In the genomic region with DNA sequence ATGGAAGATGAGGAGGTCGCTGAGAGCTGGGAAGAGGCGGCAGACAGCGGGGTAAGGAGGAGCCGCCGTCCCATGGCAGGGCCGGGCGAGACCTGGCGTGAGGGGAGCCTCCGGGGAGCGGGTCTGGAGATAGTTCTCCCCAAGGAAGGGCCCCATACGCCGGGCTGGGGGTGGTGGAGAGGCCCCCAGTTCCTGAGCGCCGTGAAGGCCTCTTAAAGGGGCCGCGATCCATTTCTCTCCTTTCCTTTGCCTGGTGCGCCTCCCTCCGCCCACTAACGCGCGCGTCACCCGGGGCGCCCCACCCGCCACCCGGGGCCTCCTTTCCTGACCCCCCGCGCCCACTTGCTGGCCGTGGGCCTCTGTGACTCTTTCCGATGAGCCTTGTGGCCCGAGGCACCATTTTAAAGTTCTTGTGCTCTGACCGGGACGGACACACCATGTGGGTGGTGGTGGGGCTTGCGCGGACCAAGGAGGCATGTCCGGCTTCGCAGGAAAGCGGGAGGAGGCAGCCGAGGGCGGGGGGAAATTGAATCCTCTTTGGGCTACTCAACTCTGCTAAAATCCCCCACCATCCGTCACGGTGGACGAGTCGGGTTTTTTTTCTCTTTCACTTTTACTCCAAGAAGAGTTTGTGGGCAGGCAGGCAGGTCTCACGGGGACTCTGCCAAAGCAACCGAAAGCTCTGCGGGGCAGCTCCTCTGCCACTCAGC, we compare ENCODE assay signal across 1 cellular context.
TF ChIP-seq lines count a peak whose summit lies in the region.

No MANE protein-coding gene starts in this region.

TF ChIP-seq in HepG2, 621 proteins besides CTCF, POLR2A, EP300 and RAD21 (continued from another document and continues in another):
- TF ChIP-seq, protein P1, sequence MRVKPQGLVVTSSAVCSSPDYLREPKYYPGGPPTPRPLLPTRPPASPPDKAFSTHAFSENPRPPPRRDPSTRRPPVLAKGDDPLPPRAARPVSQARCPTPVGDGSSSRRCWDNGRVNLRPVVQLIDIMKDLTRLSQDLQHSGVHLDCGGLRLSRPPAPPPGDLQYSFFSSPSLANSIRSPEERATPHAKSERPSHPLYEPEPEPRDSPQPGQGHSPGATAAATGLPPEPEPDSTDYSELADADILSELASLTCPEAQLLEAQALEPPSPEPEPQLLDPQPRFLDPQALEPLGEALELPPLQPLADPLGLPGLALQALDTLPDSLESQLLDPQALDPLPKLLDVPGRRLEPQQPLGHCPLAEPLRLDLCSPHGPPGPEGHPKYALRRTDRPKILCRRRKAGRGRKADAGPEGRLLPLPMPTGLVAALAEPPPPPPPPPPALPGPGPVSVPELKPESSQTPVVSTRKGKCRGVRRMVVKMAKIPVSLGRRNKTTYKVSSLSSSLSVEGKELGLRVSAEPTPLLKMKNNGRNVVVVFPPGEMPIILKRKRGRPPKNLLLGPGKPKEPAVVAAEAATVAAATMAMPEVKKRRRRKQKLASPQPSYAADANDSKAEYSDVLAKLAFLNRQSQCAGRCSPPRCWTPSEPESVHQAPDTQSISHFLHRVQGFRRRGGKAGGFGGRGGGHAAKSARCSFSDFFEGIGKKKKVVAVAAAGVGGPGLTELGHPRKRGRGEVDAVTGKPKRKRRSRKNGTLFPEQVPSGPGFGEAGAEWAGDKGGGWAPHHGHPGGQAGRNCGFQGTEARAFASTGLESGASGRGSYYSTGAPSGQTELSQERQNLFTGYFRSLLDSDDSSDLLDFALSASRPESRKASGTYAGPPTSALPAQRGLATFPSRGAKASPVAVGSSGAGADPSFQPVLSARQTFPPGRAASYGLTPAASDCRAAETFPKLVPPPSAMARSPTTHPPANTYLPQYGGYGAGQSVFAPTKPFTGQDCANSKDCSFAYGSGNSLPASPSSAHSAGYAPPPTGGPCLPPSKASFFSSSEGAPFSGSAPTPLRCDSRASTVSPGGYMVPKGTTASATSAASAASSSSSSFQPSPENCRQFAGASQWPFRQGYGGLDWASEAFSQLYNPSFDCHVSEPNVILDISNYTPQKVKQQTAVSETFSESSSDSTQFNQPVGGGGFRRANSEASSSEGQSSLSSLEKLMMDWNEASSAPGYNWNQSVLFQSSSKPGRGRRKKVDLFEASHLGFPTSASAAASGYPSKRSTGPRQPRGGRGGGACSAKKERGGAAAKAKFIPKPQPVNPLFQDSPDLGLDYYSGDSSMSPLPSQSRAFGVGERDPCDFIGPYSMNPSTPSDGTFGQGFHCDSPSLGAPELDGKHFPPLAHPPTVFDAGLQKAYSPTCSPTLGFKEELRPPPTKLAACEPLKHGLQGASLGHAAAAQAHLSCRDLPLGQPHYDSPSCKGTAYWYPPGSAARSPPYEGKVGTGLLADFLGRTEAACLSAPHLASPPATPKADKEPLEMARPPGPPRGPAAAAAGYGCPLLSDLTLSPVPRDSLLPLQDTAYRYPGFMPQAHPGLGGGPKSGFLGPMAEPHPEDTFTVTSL (CRISPR knock-in tag; IDR thresholded peaks at IDR 0.05; ENCODE audit: borderline replicate concordance): peak; percentile 50; the same call in 1 of the 2 replicates
- TF ChIP-seq, protein P2, sequence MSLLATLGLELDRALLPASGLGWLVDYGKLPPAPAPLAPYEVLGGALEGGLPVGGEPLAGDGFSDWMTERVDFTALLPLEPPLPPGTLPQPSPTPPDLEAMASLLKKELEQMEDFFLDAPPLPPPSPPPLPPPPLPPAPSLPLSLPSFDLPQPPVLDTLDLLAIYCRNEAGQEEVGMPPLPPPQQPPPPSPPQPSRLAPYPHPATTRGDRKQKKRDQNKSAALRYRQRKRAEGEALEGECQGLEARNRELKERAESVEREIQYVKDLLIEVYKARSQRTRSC (CRISPR knock-in tag; IDR thresholded peaks at IDR 0.05; ENCODE audit: low read depth): no peak
- TF ChIP-seq, protein P3, sequence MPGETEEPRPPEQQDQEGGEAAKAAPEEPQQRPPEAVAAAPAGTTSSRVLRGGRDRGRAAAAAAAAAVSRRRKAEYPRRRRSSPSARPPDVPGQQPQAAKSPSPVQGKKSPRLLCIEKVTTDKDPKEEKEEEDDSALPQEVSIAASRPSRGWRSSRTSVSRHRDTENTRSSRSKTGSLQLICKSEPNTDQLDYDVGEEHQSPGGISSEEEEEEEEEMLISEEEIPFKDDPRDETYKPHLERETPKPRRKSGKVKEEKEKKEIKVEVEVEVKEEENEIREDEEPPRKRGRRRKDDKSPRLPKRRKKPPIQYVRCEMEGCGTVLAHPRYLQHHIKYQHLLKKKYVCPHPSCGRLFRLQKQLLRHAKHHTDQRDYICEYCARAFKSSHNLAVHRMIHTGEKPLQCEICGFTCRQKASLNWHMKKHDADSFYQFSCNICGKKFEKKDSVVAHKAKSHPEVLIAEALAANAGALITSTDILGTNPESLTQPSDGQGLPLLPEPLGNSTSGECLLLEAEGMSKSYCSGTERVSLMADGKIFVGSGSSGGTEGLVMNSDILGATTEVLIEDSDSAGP (CRISPR knock-in tag; IDR thresholded peaks at IDR 0.05; ENCODE audit: borderline replicate concordance): peak; percentile 100
- TF ChIP-seq, protein P4, sequence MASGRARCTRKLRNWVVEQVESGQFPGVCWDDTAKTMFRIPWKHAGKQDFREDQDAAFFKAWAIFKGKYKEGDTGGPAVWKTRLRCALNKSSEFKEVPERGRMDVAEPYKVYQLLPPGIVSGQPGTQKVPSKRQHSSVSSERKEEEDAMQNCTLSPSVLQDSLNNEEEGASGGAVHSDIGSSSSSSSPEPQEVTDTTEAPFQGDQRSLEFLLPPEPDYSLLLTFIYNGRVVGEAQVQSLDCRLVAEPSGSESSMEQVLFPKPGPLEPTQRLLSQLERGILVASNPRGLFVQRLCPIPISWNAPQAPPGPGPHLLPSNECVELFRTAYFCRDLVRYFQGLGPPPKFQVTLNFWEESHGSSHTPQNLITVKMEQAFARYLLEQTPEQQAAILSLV (CRISPR knock-in tag; IDR thresholded peaks at IDR 0.05; ENCODE audit: borderline replicate concordance): peak; percentile 57; the same call in 1 of the 2 replicates
- TF ChIP-seq ZNF552 (CRISPR knock-in tag; IDR thresholded peaks at IDR 0.05; ENCODE audit: borderline replicate concordance) (peak; percentile 45; the same call in 1 of the 2 replicates), PLRG1 (conservative IDR thresholded peaks at IDR 0.05) (no peak), IKZF1 (IDR thresholded peaks at IDR 0.05) (no peak), ZNF713 (CRISPR knock-in tag; IDR thresholded peaks at IDR 0.05) (no peak), ZNF367 (CRISPR knock-in tag; IDR thresholded peaks at IDR 0.05; ENCODE audit: borderline replicate concordance) (0 out of 2 replicates have a peak, but pooled peaks have one; percentile 51), CBX5 (CRISPR knock-in tag; IDR thresholded peaks at IDR 0.05; ENCODE audit: borderline replicate concordance) (no peak), ZNF768 (CRISPR knock-in tag; IDR thresholded peaks at IDR 0.05) (peak; percentile 50; the same call in 1 of the 2 replicates), HHEX (CRISPR knock-in tag; IDR thresholded peaks at IDR 0.05) (no peak)
- TF ChIP-seq, protein P5, sequence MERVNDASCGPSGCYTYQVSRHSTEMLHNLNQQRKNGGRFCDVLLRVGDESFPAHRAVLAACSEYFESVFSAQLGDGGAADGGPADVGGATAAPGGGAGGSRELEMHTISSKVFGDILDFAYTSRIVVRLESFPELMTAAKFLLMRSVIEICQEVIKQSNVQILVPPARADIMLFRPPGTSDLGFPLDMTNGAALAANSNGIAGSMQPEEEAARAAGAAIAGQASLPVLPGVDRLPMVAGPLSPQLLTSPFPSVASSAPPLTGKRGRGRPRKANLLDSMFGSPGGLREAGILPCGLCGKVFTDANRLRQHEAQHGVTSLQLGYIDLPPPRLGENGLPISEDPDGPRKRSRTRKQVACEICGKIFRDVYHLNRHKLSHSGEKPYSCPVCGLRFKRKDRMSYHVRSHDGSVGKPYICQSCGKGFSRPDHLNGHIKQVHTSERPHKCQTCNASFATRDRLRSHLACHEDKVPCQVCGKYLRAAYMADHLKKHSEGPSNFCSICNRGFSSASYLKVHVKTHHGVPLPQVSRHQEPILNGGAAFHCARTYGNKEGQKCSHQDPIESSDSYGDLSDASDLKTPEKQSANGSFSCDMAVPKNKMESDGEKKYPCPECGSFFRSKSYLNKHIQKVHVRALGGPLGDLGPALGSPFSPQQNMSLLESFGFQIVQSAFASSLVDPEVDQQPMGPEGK (CRISPR knock-in tag; IDR thresholded peaks at IDR 0.05): peak; percentile 94
- TF ChIP-seq, protein P6, sequence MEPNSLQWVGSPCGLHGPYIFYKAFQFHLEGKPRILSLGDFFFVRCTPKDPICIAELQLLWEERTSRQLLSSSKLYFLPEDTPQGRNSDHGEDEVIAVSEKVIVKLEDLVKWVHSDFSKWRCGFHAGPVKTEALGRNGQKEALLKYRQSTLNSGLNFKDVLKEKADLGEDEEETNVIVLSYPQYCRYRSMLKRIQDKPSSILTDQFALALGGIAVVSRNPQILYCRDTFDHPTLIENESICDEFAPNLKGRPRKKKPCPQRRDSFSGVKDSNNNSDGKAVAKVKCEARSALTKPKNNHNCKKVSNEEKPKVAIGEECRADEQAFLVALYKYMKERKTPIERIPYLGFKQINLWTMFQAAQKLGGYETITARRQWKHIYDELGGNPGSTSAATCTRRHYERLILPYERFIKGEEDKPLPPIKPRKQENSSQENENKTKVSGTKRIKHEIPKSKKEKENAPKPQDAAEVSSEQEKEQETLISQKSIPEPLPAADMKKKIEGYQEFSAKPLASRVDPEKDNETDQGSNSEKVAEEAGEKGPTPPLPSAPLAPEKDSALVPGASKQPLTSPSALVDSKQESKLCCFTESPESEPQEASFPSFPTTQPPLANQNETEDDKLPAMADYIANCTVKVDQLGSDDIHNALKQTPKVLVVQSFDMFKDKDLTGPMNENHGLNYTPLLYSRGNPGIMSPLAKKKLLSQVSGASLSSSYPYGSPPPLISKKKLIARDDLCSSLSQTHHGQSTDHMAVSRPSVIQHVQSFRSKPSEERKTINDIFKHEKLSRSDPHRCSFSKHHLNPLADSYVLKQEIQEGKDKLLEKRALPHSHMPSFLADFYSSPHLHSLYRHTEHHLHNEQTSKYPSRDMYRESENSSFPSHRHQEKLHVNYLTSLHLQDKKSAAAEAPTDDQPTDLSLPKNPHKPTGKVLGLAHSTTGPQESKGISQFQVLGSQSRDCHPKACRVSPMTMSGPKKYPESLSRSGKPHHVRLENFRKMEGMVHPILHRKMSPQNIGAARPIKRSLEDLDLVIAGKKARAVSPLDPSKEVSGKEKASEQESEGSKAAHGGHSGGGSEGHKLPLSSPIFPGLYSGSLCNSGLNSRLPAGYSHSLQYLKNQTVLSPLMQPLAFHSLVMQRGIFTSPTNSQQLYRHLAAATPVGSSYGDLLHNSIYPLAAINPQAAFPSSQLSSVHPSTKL (CRISPR knock-in tag; IDR thresholded peaks at IDR 0.05): no peak; the same call in 1 of the 2 replicates
- TF ChIP-seq, protein P7, sequence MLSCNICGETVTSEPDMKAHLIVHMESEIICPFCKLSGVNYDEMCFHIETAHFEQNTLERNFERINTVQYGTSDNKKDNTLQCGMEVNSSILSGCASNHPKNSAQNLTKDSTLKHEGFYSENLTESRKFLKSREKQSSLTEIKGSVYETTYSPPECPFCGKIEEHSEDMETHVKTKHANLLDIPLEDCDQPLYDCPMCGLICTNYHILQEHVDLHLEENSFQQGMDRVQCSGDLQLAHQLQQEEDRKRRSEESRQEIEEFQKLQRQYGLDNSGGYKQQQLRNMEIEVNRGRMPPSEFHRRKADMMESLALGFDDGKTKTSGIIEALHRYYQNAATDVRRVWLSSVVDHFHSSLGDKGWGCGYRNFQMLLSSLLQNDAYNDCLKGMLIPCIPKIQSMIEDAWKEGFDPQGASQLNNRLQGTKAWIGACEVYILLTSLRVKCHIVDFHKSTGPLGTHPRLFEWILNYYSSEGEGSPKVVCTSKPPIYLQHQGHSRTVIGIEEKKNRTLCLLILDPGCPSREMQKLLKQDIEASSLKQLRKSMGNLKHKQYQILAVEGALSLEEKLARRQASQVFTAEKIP (CRISPR knock-in tag; IDR thresholded peaks at IDR 0.05; ENCODE audit: borderline replicate concordance): no peak
- TF ChIP-seq, protein P8, sequence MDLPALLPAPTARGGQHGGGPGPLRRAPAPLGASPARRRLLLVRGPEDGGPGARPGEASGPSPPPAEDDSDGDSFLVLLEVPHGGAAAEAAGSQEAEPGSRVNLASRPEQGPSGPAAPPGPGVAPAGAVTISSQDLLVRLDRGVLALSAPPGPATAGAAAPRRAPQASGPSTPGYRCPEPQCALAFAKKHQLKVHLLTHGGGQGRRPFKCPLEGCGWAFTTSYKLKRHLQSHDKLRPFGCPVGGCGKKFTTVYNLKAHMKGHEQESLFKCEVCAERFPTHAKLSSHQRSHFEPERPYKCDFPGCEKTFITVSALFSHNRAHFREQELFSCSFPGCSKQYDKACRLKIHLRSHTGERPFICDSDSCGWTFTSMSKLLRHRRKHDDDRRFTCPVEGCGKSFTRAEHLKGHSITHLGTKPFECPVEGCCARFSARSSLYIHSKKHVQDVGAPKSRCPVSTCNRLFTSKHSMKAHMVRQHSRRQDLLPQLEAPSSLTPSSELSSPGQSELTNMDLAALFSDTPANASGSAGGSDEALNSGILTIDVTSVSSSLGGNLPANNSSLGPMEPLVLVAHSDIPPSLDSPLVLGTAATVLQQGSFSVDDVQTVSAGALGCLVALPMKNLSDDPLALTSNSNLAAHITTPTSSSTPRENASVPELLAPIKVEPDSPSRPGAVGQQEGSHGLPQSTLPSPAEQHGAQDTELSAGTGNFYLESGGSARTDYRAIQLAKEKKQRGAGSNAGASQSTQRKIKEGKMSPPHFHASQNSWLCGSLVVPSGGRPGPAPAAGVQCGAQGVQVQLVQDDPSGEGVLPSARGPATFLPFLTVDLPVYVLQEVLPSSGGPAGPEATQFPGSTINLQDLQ (CRISPR knock-in tag; IDR thresholded peaks at IDR 0.05): 0 out of 2 replicates have a peak, but pooled peaks have one; percentile 63
- TF ChIP-seq, protein P9, sequence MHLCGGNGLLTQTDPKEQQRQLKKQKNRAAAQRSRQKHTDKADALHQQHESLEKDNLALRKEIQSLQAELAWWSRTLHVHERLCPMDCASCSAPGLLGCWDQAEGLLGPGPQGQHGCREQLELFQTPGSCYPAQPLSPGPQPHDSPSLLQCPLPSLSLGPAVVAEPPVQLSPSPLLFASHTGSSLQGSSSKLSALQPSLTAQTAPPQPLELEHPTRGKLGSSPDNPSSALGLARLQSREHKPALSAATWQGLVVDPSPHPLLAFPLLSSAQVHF (CRISPR knock-in tag; IDR thresholded peaks at IDR 0.05): no peak
- TF ChIP-seq, protein P10, sequence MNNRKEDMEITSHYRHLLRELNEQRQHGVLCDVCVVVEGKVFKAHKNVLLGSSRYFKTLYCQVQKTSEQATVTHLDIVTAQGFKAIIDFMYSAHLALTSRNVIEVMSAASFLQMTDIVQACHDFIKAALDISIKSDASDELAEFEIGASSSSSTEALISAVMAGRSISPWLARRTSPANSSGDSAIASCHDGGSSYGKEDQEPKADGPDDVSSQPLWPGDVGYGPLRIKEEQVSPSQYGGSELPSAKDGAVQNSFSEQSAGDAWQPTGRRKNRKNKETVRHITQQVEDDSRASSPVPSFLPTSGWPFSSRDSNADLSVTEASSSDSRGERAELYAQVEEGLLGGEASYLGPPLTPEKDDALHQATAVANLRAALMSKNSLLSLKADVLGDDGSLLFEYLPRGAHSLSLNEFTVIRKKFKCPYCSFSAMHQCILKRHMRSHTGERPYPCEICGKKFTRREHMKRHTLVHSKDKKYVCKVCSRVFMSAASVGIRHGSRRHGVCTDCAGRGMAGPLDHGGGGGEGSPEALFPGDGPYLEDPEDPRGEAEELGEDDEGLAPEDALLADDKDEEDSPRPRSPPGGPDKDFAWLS (CRISPR knock-in tag; IDR thresholded peaks at IDR 0.05; ENCODE audit: borderline replicate concordance): no peak
